In the genomic region with DNA sequence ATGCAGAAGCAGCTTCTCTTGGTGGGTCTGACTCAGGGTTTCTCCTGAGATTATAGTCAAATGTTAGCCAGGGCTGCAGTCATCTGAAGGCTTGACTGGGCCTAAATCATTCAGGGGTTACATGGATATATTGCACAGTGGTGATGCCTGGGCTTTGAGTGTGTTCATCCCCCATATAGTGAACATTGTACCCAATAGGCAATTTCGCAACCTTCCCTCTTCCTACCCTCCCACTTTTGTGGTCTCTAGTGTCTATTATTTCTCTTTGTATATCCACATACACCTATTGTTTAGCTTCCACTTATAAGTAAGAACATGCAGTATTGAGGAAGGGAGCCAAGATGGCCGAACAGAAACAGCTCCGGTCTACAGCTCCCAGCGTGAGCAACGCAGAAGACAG, we compare ENCODE assay signal across 28 cellular contexts.
"Had no signal": no experiment of that assay in that cellular context is flagged by ENCODE, and none has a peak within 500 bp of the region (broad histone marks: within the 10 kb centered on the region; RNA-seq: fewer than 3 reads in every experiment).

No MANE protein-coding gene starts in this region.

- H3K27me3 Mint-ChIP-seq: activated CD8-positive, alpha-beta T cell treated with anti-CD3 and anti-CD28 coated beads for 36 hours; activated naive CD4-positive, alpha-beta T cell treated with anti-CD3 and anti-CD28 coated beads, Interleukin-2, amount 50 U/mL, for 24 hours; activated naive CD8-positive, alpha-beta T cell treated with anti-CD3 and anti-CD28 coated beads, Interleukin-2, amount 10 ng/mL, durations not matched to agents 7 days and 5 days; activated T-cell treated with anti-CD3 and anti-CD28 coated beads, Interleukin-2, amount 50 U/mL, for 24 hours had no signal

- H3K27ac Mint-ChIP-seq: activated CD8-positive, alpha-beta T cell treated with anti-CD3 and anti-CD28 coated beads for 36 hours; activated naive CD4-positive, alpha-beta T cell treated with anti-CD3 and anti-CD28 coated beads, Interleukin-2, amount 50 U/mL, for 24 hours; activated naive CD8-positive, alpha-beta T cell treated with anti-CD3 and anti-CD28 coated beads, Interleukin-2, amount 10 ng/mL, durations not matched to agents 7 days and 5 days; activated T-cell treated with anti-CD3 and anti-CD28 coated beads, Interleukin-2, amount 50 U/mL, for 24 hours; activated T-helper 2 cell treated with anti-CD3 and anti-CD28 coated beads, Interferon-gamma antibody, Interleukin-2, Interleukin-4, amounts not matched to agents 10 μg/mL and 5 μg/mL and 100 μg/mL, durations not matched to agents 14 hours and 24 hours and 36 hours had no signal

- FAIRE-seq: astrocyte, colon had no signal

- H3K4me1 Mint-ChIP-seq: activated naive CD4-positive, alpha-beta T cell treated with anti-CD3 and anti-CD28 coated beads, Interleukin-2, amount 50 U/mL, for 24 hours; activated naive CD8-positive, alpha-beta T cell treated with anti-CD3 and anti-CD28 coated beads, Interleukin-2, amount 10 ng/mL, durations not matched to agents 7 days and 5 days had no signal

- DNase-seq: activated CD4-positive, alpha-beta T cell treated with anti-CD3 and anti-CD28 coated beads for 1 hour; activated CD4-positive, alpha-beta T cell treated with anti-CD3 and anti-CD28 coated beads for 48 hours; activated CD4-positive, CD25-positive, alpha-beta regulatory T cell; activated CD8-positive, alpha-beta T cell treated with anti-CD3 and anti-CD28 coated beads for 36 hours; activated gamma-delta T cell; activated naive CD4-positive, alpha-beta T cell treated with Interleukin-2 at 50 U/mL for 16 hours; activated naive CD8-positive, alpha-beta T cell treated with anti-CD3 and anti-CD28 coated beads, Interleukin-2, amount 10 ng/mL, durations not matched to agents 7 days and 5 days; activated T-cell treated with anti-CD3 and anti-CD28 coated beads, Interleukin-2, amount 50 U/mL, for 24 hours; body of pancreas; caudate nucleus; MM.1S; NCI-H1105 treated with DMSO at 0.1 percent for 48 hours; NCI-H1436 treated with DMSO at 0.1 percent for 48 hours; NCI-H1694 treated with DMSO at 0.1 percent for 48 hours; NCI-H2029; NCI-H345; NCI-H524 treated with DMSO at 0.1 percent for 48 hours; NK-92 treated with Interleukin-12 subunit alpha and Interleukin-12 subunit beta, amount 100 ng/mL, for 24 hours; OCI-M1; SHP77; T1000; WERI-Rb-1 had no signal

- H3K27ac ChIP-seq: body of pancreas, breast epithelium, KMS-11, WERI-Rb-1 had no signal

- H3K9me3 Mint-ChIP-seq: activated naive CD4-positive, alpha-beta T cell treated with anti-CD3 and anti-CD28 coated beads, Interleukin-2, amount 50 U/mL, for 24 hours; activated T-cell treated with anti-CD3 and anti-CD28 coated beads, Interleukin-2, amount 50 U/mL, for 24 hours; activated T-helper 2 cell treated with anti-CD3 and anti-CD28 coated beads, Interferon-gamma antibody, Interleukin-2, Interleukin-4, amounts not matched to agents 10 μg/mL and 5 μg/mL and 100 μg/mL, durations not matched to agents 14 hours and 24 hours and 36 hours had no signal

- H3K36me3 ChIP-seq: breast epithelium, WERI-Rb-1 had no signal

- ATAC-seq: activated CD8-positive, alpha-beta T cell treated with anti-CD3 and anti-CD28 coated beads for 36 hours; body of pancreas had no signal

- H3K4me3 ChIP-seq: body of pancreas, breast epithelium had no signal

- H3K4me1 ChIP-seq: body of pancreas, breast epithelium had no signal

- H3K4me3 Mint-ChIP-seq: activated CD8-positive, alpha-beta T cell treated with anti-CD3 and anti-CD28 coated beads for 36 hours; activated naive CD4-positive, alpha-beta T cell treated with anti-CD3 and anti-CD28 coated beads, Interleukin-2, amount 50 U/mL, for 24 hours; activated naive CD8-positive, alpha-beta T cell treated with anti-CD3 and anti-CD28 coated beads, Interleukin-2, amount 10 ng/mL, durations not matched to agents 7 days and 5 days; activated T-cell treated with anti-CD3 and anti-CD28 coated beads, Interleukin-2, amount 50 U/mL, for 24 hours had no signal

- H3K9me3 ChIP-seq: body of pancreas, breast epithelium had no signal

- H3K27me3 ChIP-seq: body of pancreas, breast epithelium had no signal

- H3K4me2 ChIP-seq: KMS-11 had no signal

- H3K9ac ChIP-seq: KMS-11 had no signal

- H3K36me3 Mint-ChIP-seq: activated naive CD4-positive, alpha-beta T cell treated with anti-CD3 and anti-CD28 coated beads, Interleukin-2, amount 50 U/mL, for 24 hours; activated naive CD8-positive, alpha-beta T cell treated with anti-CD3 and anti-CD28 coated beads, Interleukin-2, amount 10 ng/mL, durations not matched to agents 7 days and 5 days had no signal
